Comparison of ENCODE assay signal across 11 cellular contexts in genomic region chr5:96247097-96247675, GRCh38.
DNase-seq lines count a peak whose midpoint lies in the region; TF ChIP-seq lines count a peak whose summit lies in the region.
"Had no signal": no experiment of that assay in that cellular context is flagged by ENCODE, and none has a peak within 500 bp of the region (broad histone marks: within the 10 kb centered on the region; RNA-seq: fewer than 3 reads in every experiment).

No MANE protein-coding gene starts in this region.

- TF ChIP-seq POLR2A in spleen (IDR thresholded peaks at IDR 0.05) = no peak

- no peaks in the 10 kb centered on the region for H4K20me1 ChIP-seq in neural progenitor cell (ENCODE audit: low read depth)

- peak overlapping the region; percentile 74 for H2AFZ ChIP-seq in neural progenitor cell (replicated peaks)

- H3K27ac ChIP-seq in neural progenitor cell = no peak overlapping the region
- no peak overlapping the region for H3K27ac ChIP-seq in spleen

- H3K4me3 Mint-ChIP-seq in neural progenitor cell = no peak overlapping the region
- no peak overlapping the region for H3K4me3 Mint-ChIP-seq in T-helper 2 cell treated with Interferon-gamma antibody and Interleukin-4, amounts not matched to agents 5 μg/mL and 100 μg/mL, for 36 hours
- H3K4me3 Mint-ChIP-seq: CD8-positive, alpha-beta T cell had no signal

- H3K79me2 ChIP-seq in neural progenitor cell (ENCODE audit: low read depth) = no peaks in the 10 kb centered on the region

- H3K4me1 ChIP-seq in neural progenitor cell = peaks cover 5% of the 10 kb centered on the region
- H3K4me1 ChIP-seq in spleen = no peaks in the 10 kb centered on the region

- WGBS in spleen, 5 donors = 64 to 90% (median 81%) methylated on average over 4 of the region's 4 CpGs

- peaks cover 15% of the 10 kb centered on the region for H3K9me3 Mint-ChIP-seq in neural progenitor cell
- no peaks in the 10 kb centered on the region for H3K9me3 Mint-ChIP-seq in T-helper 2 cell treated with Interferon-gamma antibody and Interleukin-4, amounts not matched to agents 5 μg/mL and 100 μg/mL, for 36 hours

- no peak overlapping the region for H3K4me3 ChIP-seq in fibroblast of pulmonary artery (replicated peaks; ENCODE audit: low read depth, low read length)
- H3K4me3 ChIP-seq in neural progenitor cell = no peak overlapping the region
- H3K4me3 ChIP-seq in spleen = no peak overlapping the region

- peak; percentile 79 for DNase-seq in AG09319 (ENCODE audit: extremely low read depth, low read depth)
- peak; percentile 27 for DNase-seq in RPMI7951 (ENCODE audit: low read depth)
- DNase-seq in fibroblast of pulmonary artery (ENCODE audit: low read depth) = peak; percentile 28
- DNase-seq in neural progenitor cell (ENCODE audit: low spot score) = no peak
- DNase-seq in spleen = no peak
- DNase-seq in CD1c-positive myeloid dendritic cell (ENCODE audit: extremely low spot score) = no peak
- DNase-seq in T-helper 2 cell treated with Interferon-gamma antibody and Interleukin-4, amounts not matched to agents 5 μg/mL and 100 μg/mL, for 36 hours (ENCODE audit: low spot score) = no peak
- DNase-seq in NCI-H748 (lab: John Stamatoyannopoulos, UW; ENCODE audit: unreplicated experiment) = no peak
- DNase-seq: activated gamma-delta T cell treated with Interleukin-2 at 50 U/mL for 16 hours; CD8-positive, alpha-beta T cell; NCI-H1105 treated with DMSO at 0.1 percent for 48 hours had no signal

- H3K27me3 ChIP-seq in neural progenitor cell = no peaks in the 10 kb centered on the region
- no peaks in the 10 kb centered on the region for H3K27me3 ChIP-seq in spleen (replicated peaks in 1 of 7)

- TF ChIP-seq CTCF in AG09319 (IDR thresholded peaks at IDR 0.05; ENCODE audit: low read depth, low read length) (no peak), fibroblast of pulmonary artery (IDR thresholded peaks at IDR 0.05; ENCODE audit: low read length, missing control alignments) (no peak), neural progenitor cell (IDR thresholded peaks at IDR 0.05) (no peak), spleen (IDR thresholded peaks at IDR 0.05 in 8 of 11, conservative IDR thresholded peaks at IDR 0.05 in 3 of 11) (no peak)

- H3K9me3 ChIP-seq in neural progenitor cell (ENCODE audit: low read depth) (no peaks in the 10 kb centered on the region), spleen (no peaks in the 10 kb centered on the region)

- H3K36me3 ChIP-seq in neural progenitor cell = no peaks in the 10 kb centered on the region
- no peaks in the 10 kb centered on the region for H3K36me3 ChIP-seq in spleen

- peak overlapping the region; percentile 96 for H3K27ac Mint-ChIP-seq in neural progenitor cell
- H3K27ac Mint-ChIP-seq in T-helper 2 cell treated with Interferon-gamma antibody and Interleukin-4, amounts not matched to agents 5 μg/mL and 100 μg/mL, for 36 hours = no peak overlapping the region
- H3K27ac Mint-ChIP-seq: CD8-positive, alpha-beta T cell had no signal

- intact Hi-C loops in spleen (cut with DNase I; ENCODE audit: low total_unique reads) = no loop called here

- peaks cover 4% of the 10 kb centered on the region for H3K27me3 Mint-ChIP-seq in neural progenitor cell (ENCODE audit: insufficient read depth, low read depth)
- H3K27me3 Mint-ChIP-seq in T-helper 2 cell treated with Interferon-gamma antibody and Interleukin-4, amounts not matched to agents 5 μg/mL and 100 μg/mL, for 36 hours (ENCODE audit: low read depth) = peaks cover 19% of the 10 kb centered on the region

- no peak overlapping the region for H3K9ac ChIP-seq in neural progenitor cell

- no peaks in the 10 kb centered on the region for H3K36me3 Mint-ChIP-seq in neural progenitor cell
- H3K36me3 Mint-ChIP-seq in T-helper 2 cell treated with Interferon-gamma antibody and Interleukin-4, amounts not matched to agents 5 μg/mL and 100 μg/mL, for 36 hours (ENCODE audit: low read depth) = no peaks in the 10 kb centered on the region
- H3K36me3 Mint-ChIP-seq: CD8-positive, alpha-beta T cell had no signal

- no peaks in the 10 kb centered on the region for H3F3A ChIP-seq in neural progenitor cell (ENCODE audit: low read depth)

- peaks cover 24% of the 10 kb centered on the region for H3K4me1 Mint-ChIP-seq in neural progenitor cell
- H3K4me1 Mint-ChIP-seq in T-helper 2 cell treated with Interferon-gamma antibody and Interleukin-4, amounts not matched to agents 5 μg/mL and 100 μg/mL, for 36 hours (ENCODE audit: low read depth) = no peaks in the 10 kb centered on the region

- H3K4me2 ChIP-seq in neural progenitor cell = no peak overlapping the region

Comparison
In these comparisons a context has a peak if more than half of its experiments do, and no peak if none do; other contexts are left out.
1. DNase-seq: peak in AG09319 (single experiment), RPMI7951 (single experiment) and fibroblast of pulmonary artery (single experiment); none in neural progenitor cell (single experiment), spleen (single experiment), CD1c-positive myeloid dendritic cell (single experiment), T-helper 2 cell treated with Interferon-gamma antibody and Interleukin-4, amounts not matched to agents 5 μg/mL and 100 μg/mL, for 36 hours (single experiment) and NCI-H748 (single experiment).